ENCODE assay signal across 8 cellular contexts in the genomic region with DNA sequence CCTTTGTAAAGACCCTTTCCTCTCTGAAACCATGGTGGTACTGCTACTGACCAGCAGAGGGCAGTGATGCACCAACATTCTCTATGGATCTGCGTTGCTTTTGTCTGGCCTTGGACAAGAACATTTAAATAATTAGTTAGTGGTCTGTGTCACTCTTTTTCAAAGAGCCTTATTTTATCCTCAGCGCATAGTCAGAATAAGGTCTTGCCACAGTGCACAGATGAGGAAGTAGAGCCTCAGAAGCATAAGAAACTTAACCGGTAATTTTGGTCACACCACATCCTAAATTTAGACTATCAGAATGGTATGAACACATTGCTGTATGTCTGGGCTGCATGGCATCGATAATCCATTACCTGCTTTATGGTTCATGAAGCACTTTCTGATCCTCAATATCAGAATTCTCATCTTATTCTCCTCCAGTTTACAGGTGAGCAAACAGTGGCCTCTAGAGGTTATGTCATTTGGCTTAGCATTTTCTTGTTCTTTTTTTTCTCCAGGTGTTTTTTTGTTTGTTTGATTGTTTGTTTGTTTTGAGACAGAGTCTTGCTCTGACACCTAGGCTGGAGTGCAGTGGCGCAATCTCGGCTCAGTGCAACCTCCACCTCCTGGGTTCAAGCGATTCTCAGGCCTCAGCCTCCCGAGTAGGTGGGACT.
DNase-seq lines count a peak whose midpoint lies in the region; ATAC-seq and TF ChIP-seq lines count a peak whose summit lies in the region.

No MANE protein-coding gene starts in this region.

- in situ Hi-C loops in T47D (cut with HindIII; ENCODE audit: low pct_unique_long_range_greater_than_20kb, low sequenced_read_pairs) = no loop called here

- ATAC-seq in GM18517 (IDR thresholded peaks at IDR 0.05; ENCODE audit: unreplicated experiment) (peak; percentile 90), HG02981 (IDR thresholded peaks at IDR 0.05; ENCODE audit: unreplicated experiment) (peak; percentile 90)

- TF ChIP-seq CTCF in AG04449 (IDR thresholded peaks at IDR 0.05; ENCODE audit: insufficient read depth, low read length, missing control alignments) = peak; percentile 85

- DNase-seq in AG04449 (ENCODE audit: low read depth, low spot score) (no peak), NCI-H2081 treated with DMSO at 0.1 percent for 48 hours (lab: John Stamatoyannopoulos, UW) (peak; percentile 13), UCSD-AML1 (lab: John Stamatoyannopoulos, UW; ENCODE audit: unreplicated experiment) (peak; percentile 40), T47D (ENCODE audit: low read depth in 1 of 2, low spot score in 1 of 2) (peak; percentile 54 to 79), islet precursor cell (peak; percentile 88)
- DNase-seq in stimulated activated CD4-positive, alpha-beta T cell treated with anti-CD3 and anti-CD28 coated beads, Interleukin-1b, Interleukin-23, amount 100 ng/mL, for 24 hours (ENCODE audit: low read depth in 4 of 4, low spot score in 1 of 4) = peak in 3 of 4 experiments; percentile 21 to 40 (median 39)

- POLR2A ChIA-PET in AG04449 (lab: Yijun Ruan, JAX) = no interaction called here

- CTCF ChIA-PET in AG04449 (lab: Yijun Ruan, JAX) = interaction anchor here (0.6 to 5.9 kb wide), 47 partner anchors 8 to 349 kb away, joined by 3 to 65 read pairs (median 5); a partner anchor contains a TSS

- H3K4me3 ChIP-seq in AG04449 (ENCODE audit: low read depth, low read length) = no peak overlapping the region
